Comparison of ENCODE assay signal across 8 cellular contexts in the genomic region with DNA sequence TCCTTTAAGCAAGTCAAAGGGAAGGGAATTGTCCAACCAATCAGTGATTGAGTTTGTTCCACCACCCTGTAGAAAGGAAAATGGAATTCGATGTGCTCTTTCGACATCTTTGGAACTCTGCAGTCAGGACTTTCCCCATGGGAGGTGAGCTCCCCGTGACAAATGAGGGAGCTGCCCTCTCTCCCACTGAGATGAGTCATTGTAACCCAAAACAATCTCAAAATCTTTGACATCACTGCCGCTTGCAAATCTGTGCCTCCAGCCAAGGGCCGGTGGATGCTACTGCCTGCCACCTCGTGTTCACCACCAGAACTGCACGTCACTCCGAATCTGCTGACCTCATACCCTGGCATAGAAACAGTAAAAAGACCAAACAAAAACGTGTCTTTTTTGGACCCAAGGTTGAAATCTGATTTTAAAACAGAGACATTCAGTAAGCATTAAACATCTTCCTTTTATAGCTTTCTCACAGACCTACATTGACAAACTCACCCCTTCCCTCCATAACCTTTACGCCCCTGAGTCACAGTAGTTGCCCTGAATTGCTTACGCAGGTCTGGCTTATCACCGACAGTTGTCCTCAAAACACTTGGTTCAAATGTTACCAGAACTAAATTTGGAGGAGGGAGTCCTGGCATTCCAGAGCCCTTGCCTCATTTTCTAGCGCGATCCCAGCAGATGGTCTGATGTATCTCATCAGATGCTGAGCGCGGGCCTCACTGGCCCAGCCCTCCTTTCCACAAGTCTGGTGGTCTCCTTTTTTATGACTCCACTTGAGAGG.
DNase-seq lines count a peak whose midpoint lies in the region; ATAC-seq, FAIRE-seq and TF ChIP-seq lines count a peak whose summit lies in the region.

No MANE protein-coding gene starts in this region.

- H3K4me3 ChIP-seq in IMR-90 (ENCODE audit: insufficient read depth, low read depth, low read length), result no peak overlapping the region
- H3K4me3 ChIP-seq in SK-N-MC, result no peak overlapping the region
- no peak overlapping the region for H3K4me3 ChIP-seq in upper lobe of left lung

- peaks cover 63 to 94% of the 10 kb centered on the region in 2 experiments for H3K79me1 ChIP-seq in IMR-90 (ENCODE audit: low read depth in 1 of 2, low read length in 2 of 2)

- TF ChIP-seq RAD21 in IMR-90 (IDR thresholded peaks at IDR 0.05; ENCODE audit: low read length), result peak; percentile 94

- H3K4me2 ChIP-seq in IMR-90 (ENCODE audit: low read depth, low read length), result no peak overlapping the region

- CTCF ChIA-PET in IMR-90 (lab: Yijun Ruan, JAX), result interaction anchor here (0.5 to 1.3 kb wide), 13 partner anchors 8 to 333 kb away, joined by 3 to 5 read pairs (median 3); no protein-coding TSS in a partner anchor

- ATAC-seq in GM21717 (IDR thresholded peaks at IDR 0.05; ENCODE audit: unreplicated experiment) (peak; percentile 82), IMR-90 (ENCODE audit: low read depth) (peak; percentile 84), upper lobe of left lung (ENCODE audit: low FRiP score in 2 of 2) (peak; percentile 82 to 92)
- ATAC-seq in activated naive CD8-positive, alpha-beta T cell treated with anti-CD3 and anti-CD28 coated beads, Interleukin-2, amount 50 U/mL, for 24 hours, result peak; percentile 67

- H4K20me1 ChIP-seq in IMR-90 (ENCODE audit: insufficient read depth, low read length), result peaks cover 4% of the 10 kb centered on the region

- peak; percentile 42; the same call in 1 of the 2 replicates for TF ChIP-seq POLR2A in IMR-90 (IDR thresholded peaks at IDR 0.05; ENCODE audit: low read depth, low read length)
- TF ChIP-seq POLR2A in upper lobe of left lung (IDR thresholded peaks at IDR 0.05), result no peak

- peaks cover 94% of the 10 kb centered on the region for H3K27me3 Mint-ChIP-seq in activated naive CD8-positive, alpha-beta T cell treated with anti-CD3 and anti-CD28 coated beads, Interleukin-2, amount 50 U/mL, for 24 hours

- H3K23ac ChIP-seq in IMR-90 (ENCODE audit: low read depth, low read length), result peak overlapping the region; percentile 19; the same call in 1 of the 2 replicates

- peak overlapping the region; percentile 93 for H2BK120ac ChIP-seq in IMR-90 (ENCODE audit: low read depth, low read length)

- H4K5ac ChIP-seq in IMR-90 (ENCODE audit: low read depth, low read length), result peak overlapping the region; percentile 46

- peak; percentile 34 for FAIRE-seq in G401.6 (lab: Jason Lieb, UNC)

- H3K36me3 ChIP-seq in IMR-90 (ENCODE audit: control insufficient read depth, insufficient read depth, low read length) (peaks cover 30% of the 10 kb centered on the region), SK-N-MC (ENCODE audit: insufficient read depth, low read length) (no peaks in the 10 kb centered on the region), upper lobe of left lung (peaks cover 0 to 7% (median 0%) of the 10 kb centered on the region in 4 donors)

- H3K4me1 ChIP-seq in IMR-90 (ENCODE audit: control insufficient read depth, insufficient read depth, low read length) (peaks cover 37% of the 10 kb centered on the region), upper lobe of left lung (peaks cover 30 to 67% (median 63%) of the 10 kb centered on the region in 4 donors)

- no peak overlapping the region for H2AFZ ChIP-seq in IMR-90 (replicated peaks; ENCODE audit: low read length, poor library complexity)

- TF ChIP-seq EP300 in upper lobe of left lung (IDR thresholded peaks at IDR 0.05), result peak in 3 of 4 donors; percentile 14 to 90 (median 88)

- H3K4me1 Mint-ChIP-seq in activated naive CD8-positive, alpha-beta T cell treated with anti-CD3 and anti-CD28 coated beads, Interleukin-2, amount 50 U/mL, for 24 hours, result peaks cover 7% of the 10 kb centered on the region

- H3K36me3 Mint-ChIP-seq in activated naive CD8-positive, alpha-beta T cell treated with anti-CD3 and anti-CD28 coated beads, Interleukin-2, amount 50 U/mL, for 24 hours (ENCODE audit: low read depth), result no peaks in the 10 kb centered on the region

- no peaks in the 10 kb centered on the region for H3K9me3 Mint-ChIP-seq in activated naive CD8-positive, alpha-beta T cell treated with anti-CD3 and anti-CD28 coated beads, Interleukin-2, amount 50 U/mL, for 24 hours

- DNase-seq in IMR-90, result peak; percentile 100
- no peak for DNase-seq in SK-N-MC (ENCODE audit: low read depth, low spot score)
- DNase-seq in activated naive CD8-positive, alpha-beta T cell treated with anti-CD3 and anti-CD28 coated beads, Interleukin-2, amount 50 U/mL, for 24 hours, result peak; percentile 76
- peak; percentile 91 for DNase-seq in cardiac septum (ENCODE audit: low spot score)
- DNase-seq in posterior vena cava (ENCODE audit: low spot score), result peak; percentile 96
- peak in 1 of 2 donors; percentile 86 for DNase-seq in upper lobe of left lung

- dilution Hi-C loops in IMR-90 (cut with HindIII; ENCODE audit: low sequenced_read_pairs, unreplicated experiment), result no loop called here

- peak overlapping the region; percentile 93 for H3K4ac ChIP-seq in IMR-90 (ENCODE audit: low read depth, low read length)

- 57% methylated on average over 7 of the region's 16 CpGs; no CpG with 5 or more reads in 1 of the 2 experiments for WGBS in IMR-90 (ENCODE audit: extremely low coverage in 2 of 2, insufficient read length in 1 of 2), 2 experiments
- 35 to 38% methylated on average over 16 of the region's 16 CpGs for WGBS in upper lobe of left lung, 2 donors

- H2AK9ac ChIP-seq in IMR-90 (replicated peaks; ENCODE audit: low read depth, low read length, poor library complexity), result no peak overlapping the region

- H3K18ac ChIP-seq in IMR-90 (ENCODE audit: low read depth, low read length), result peak overlapping the region; percentile 65

- H3K56ac ChIP-seq in IMR-90 (ENCODE audit: extremely low read depth, insufficient read depth, low read length), result peak overlapping the region; percentile 51

- peak overlapping the region; percentile 98 for H2BK20ac ChIP-seq in IMR-90 (ENCODE audit: low read depth, low read length)

- no peak overlapping the region for H3K4me3 Mint-ChIP-seq in activated naive CD8-positive, alpha-beta T cell treated with anti-CD3 and anti-CD28 coated beads, Interleukin-2, amount 50 U/mL, for 24 hours

- intact Hi-C loops in IMR-90 (cut with micrococcal nuclease), result loop anchor here (1.0 to 5.0 kb wide), 7 partner anchors 16 to 190 kb away; a partner anchor contains a TSS
- intact Hi-C loops in cardiac septum (cut with DNase I), result loop anchor here (2.0 kb wide), 2 partner anchors 150 to 190 kb away; no protein-coding TSS in a partner anchor
- intact Hi-C loops in posterior vena cava (cut with DNase I), result loop anchor here in 1 of 2 donors (5.0 kb wide), 1 partner anchor 165 kb away; no protein-coding TSS in a partner anchor

- peaks cover 48% of the 10 kb centered on the region for H3K9me1 ChIP-seq in IMR-90 (ENCODE audit: insufficient read depth, low read length)

- BruUV-seq in IMR-90 (replicated peaks; lab: Mats Ljungman, UMichigan), result no TSS peak

- H2AK5ac ChIP-seq in IMR-90 (ENCODE audit: low read depth, low read length), result peak overlapping the region; percentile 100

- H3K9ac ChIP-seq in IMR-90 (ENCODE audit: low read depth, low read length), result peak overlapping the region; percentile 23
- H3K9ac ChIP-seq in SK-N-MC (ENCODE audit: insufficient read length), result peak overlapping the region; percentile 41

- H2BK15ac ChIP-seq in IMR-90 (ENCODE audit: low read depth, low read length), result peak overlapping the region; percentile 61; the same call in 2 of the 3 replicates

- no peaks in the 10 kb centered on the region for H3K27me3 ChIP-seq in IMR-90 (ENCODE audit: control insufficient read depth, insufficient read depth, low read length)
- no peaks in the 10 kb centered on the region for H3K27me3 ChIP-seq in upper lobe of left lung

- peak overlapping the region; percentile 65 for H3K14ac ChIP-seq in IMR-90 (replicated peaks; ENCODE audit: low read depth, low read length)

- POLR2A ChIA-PET in IMR-90 (lab: Charles Lee; ENCODE audit: unreplicated experiment), result interaction anchor here (1.4 kb wide), 1 partner anchor 100 kb away, joined by 3 read pairs; no protein-coding TSS in a partner anchor

- in situ Hi-C loops in IMR-90 (cut with MboI; ENCODE audit: low sequenced_read_pairs), result no loop called here

- H4K91ac ChIP-seq in IMR-90 (ENCODE audit: insufficient read depth, low read depth, low read length), result peak overlapping the region; percentile 96

- H3K27ac ChIP-seq in IMR-90 (ENCODE audit: insufficient read depth, low read length), result peak overlapping the region; percentile 71
- no peak overlapping the region for H3K27ac ChIP-seq in SK-N-MC
- H3K27ac ChIP-seq in upper lobe of left lung, result peak overlapping the region; percentile 69 to 81 (median 78)

- H3K9me3 ChIP-seq in IMR-90 (ENCODE audit: control insufficient read depth, insufficient read depth, low read length) (no peaks in the 10 kb centered on the region), SK-N-MC (ENCODE audit: low read depth, low read length) (no peaks in the 10 kb centered on the region), upper lobe of left lung (no peaks in the 10 kb centered on the region)

- peak overlapping the region; percentile 88; a peak in 3 of 4 replicates for H4K8ac ChIP-seq in IMR-90 (ENCODE audit: low read depth in 2 of 2, low read length in 2 of 2)

- H2BK5ac ChIP-seq in IMR-90 (ENCODE audit: low read depth, low read length, poor library complexity, severe bottlenecking), result peak overlapping the region; percentile 99

- TF ChIP-seq CTCF in IMR-90 (conservative IDR thresholded peaks at IDR 0.05; ENCODE audit: low read depth, low read length) (peak; percentile 98), upper lobe of left lung (IDR thresholded peaks at IDR 0.05) (peak; percentile 78 to 92 (median 86))

- H3K27ac Mint-ChIP-seq in activated naive CD8-positive, alpha-beta T cell treated with anti-CD3 and anti-CD28 coated beads, Interleukin-2, amount 50 U/mL, for 24 hours, result no peak overlapping the region

TF ChIP-seq in IMR-90, 13 proteins besides CTCF, POLR2A, EP300 and RAD21 (continues in another document):
- TF ChIP-seq RFX5 (IDR thresholded peaks at IDR 0.05; ENCODE audit: low read depth, low read length) (0 out of 2 replicates have a peak, but pooled peaks have one; percentile 11), MAFK (IDR thresholded peaks at IDR 0.05; ENCODE audit: low read depth, low read length) (peak; percentile 78), SMC3 (IDR thresholded peaks at IDR 0.05; ENCODE audit: low read depth, low read length) (peak; percentile 94), NFE2L2 (IDR thresholded peaks at IDR 0.05; ENCODE audit: low read depth, low read length) (peak; percentile 89), MXI1 (IDR thresholded peaks at IDR 0.05; ENCODE audit: borderline replicate concordance, low read depth, low read length) (peak; percentile 49; the same call in 1 of the 2 replicates), RCOR1 (IDR thresholded peaks at IDR 0.05; ENCODE audit: insufficient replicate concordance, low read length) (peak; percentile 61)
- TF ChIP-seq, protein P1, sequence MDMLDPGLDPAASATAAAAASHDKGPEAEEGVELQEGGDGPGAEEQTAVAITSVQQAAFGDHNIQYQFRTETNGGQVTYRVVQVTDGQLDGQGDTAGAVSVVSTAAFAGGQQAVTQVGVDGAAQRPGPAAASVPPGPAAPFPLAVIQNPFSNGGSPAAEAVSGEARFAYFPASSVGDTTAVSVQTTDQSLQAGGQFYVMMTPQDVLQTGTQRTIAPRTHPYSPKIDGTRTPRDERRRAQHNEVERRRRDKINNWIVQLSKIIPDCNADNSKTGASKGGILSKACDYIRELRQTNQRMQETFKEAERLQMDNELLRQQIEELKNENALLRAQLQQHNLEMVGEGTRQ (IDR thresholded peaks at IDR 0.05; ENCODE audit: low read depth, low read length), result peak; percentile 65
